ENCODE assay signal across 13 cellular contexts in the genomic region with DNA sequence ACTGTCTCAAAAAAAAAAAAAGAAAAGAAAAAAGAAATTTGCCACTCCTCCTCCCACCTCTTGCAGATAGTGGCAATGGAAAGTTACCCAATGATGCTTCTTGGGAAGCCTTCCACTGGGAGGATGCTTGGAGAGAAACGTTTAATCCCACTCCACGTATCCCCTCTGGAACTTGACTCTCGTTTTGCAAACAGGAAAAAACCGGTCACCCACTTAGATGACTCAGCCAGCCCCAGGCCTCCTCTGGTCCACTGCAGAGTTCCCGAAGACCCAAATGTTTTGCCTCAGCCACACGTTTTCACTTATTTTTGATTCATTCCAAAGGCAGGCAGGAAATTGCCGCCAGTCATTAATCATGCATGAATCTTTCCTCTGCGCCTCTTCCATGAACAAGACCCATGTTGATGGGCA. TPM values are rescaled to one million over a fixed set of nuclear protein-coding genes. Genes with fewer than 3 reads are reported as not detected.
DNase-seq lines count a peak whose midpoint lies in the region; ATAC-seq, FAIRE-seq and TF ChIP-seq lines count a peak whose summit lies in the region.
"Had no signal": no experiment of that assay in that cellular context is flagged by ENCODE, and none has a peak within 500 bp of the region (broad histone marks: within the 10 kb centered on the region; RNA-seq: fewer than 3 reads in every experiment).

No MANE protein-coding gene starts in this region.

- intact Hi-C loops in posterior cingulate gyrus (cut with DNase I) = no loop called here

- DNase-seq in AG04449 (ENCODE audit: low read depth, low spot score) = peak; percentile 67
- peak; percentile 86 for DNase-seq in HTR-8/SVneo (ENCODE audit: insufficient read length, low spot score)
- peak; percentile 86 for DNase-seq in bronchial epithelial cell (ENCODE audit: low read depth)
- DNase-seq in kidney glomerular epithelial cell (lab: John Stamatoyannopoulos, UW) = peak; percentile 67
- no peak for DNase-seq in NOMO-1 (lab: John Stamatoyannopoulos, UW; ENCODE audit: unreplicated experiment in 2 of 2)
- no peak for DNase-seq in NCI-H2227 (lab: John Stamatoyannopoulos, UW; ENCODE audit: unreplicated experiment)
- DNase-seq in posterior cingulate gyrus = no peak
- DNase-seq: CD4-positive, alpha-beta memory T cell; KBM-7; NCI-H774; occipital lobe had no signal

- no peaks in the 10 kb centered on the region for H3K36me3 ChIP-seq in bronchial epithelial cell (ENCODE audit: control insufficient read depth, insufficient read depth, low read length)

- POLR2A ChIA-PET in AG04449 (lab: Yijun Ruan, JAX) = no interaction called here

- no peaks in the 10 kb centered on the region for H3K27me3 ChIP-seq in bronchial epithelial cell (ENCODE audit: control insufficient read depth, insufficient read depth, low read length)

- H3K4me3 ChIP-seq in AG04449 (ENCODE audit: low read depth, low read length) = no peak overlapping the region
- no peak overlapping the region for H3K4me3 ChIP-seq in bronchial epithelial cell (ENCODE audit: low read depth, low read length)

- FAIRE-seq in HTR-8/SVneo (lab: Jason Lieb, UNC) (peak; percentile 46), bronchial epithelial cell (lab: Jason Lieb, UNC) (no peak)
- FAIRE-seq: GM12891 had no signal

- no peak for ATAC-seq in GM18867 (IDR thresholded peaks at IDR 0.05; ENCODE audit: unreplicated experiment)

- CTCF ChIA-PET in AG04449 (lab: Yijun Ruan, JAX) = interaction anchor here (1.4 to 3.2 kb wide), 2 partner anchors 107 to 112 kb away, joined by 3 to 8 read pairs; no protein-coding TSS in a partner anchor

- TF ChIP-seq CTCF in AG04449 (IDR thresholded peaks at IDR 0.05; ENCODE audit: insufficient read depth, low read length, missing control alignments) (no peak), bronchial epithelial cell (IDR thresholded peaks at IDR 0.05; ENCODE audit: insufficient read depth, low read length, severe bottlenecking) (no peak)

RNA-seq across cellular contexts. Expression of a gene that starts 9.3 kb away (rescaled TPM):
- total RNA-seq in bronchial epithelial cell = not detected in 2 replicates
- total RNA-seq: CD4-positive, alpha-beta memory T cell; occipital lobe had no signal

RNA-seq across cellular contexts. Expression of a gene that starts 13.9 kb away (rescaled TPM):
- total RNA-seq in bronchial epithelial cell = 3.2 and 4.5 TPM in 2 replicates

RNA-seq across cellular contexts. Expression of a gene that starts 20.8 kb away (rescaled TPM):
- total RNA-seq in bronchial epithelial cell = 6.6 and 10.9 TPM in 2 replicates

RNA-seq across cellular contexts. Expression of a gene that starts 40.0 kb away (rescaled TPM):
- total RNA-seq in bronchial epithelial cell = 49.5 and 59.1 TPM in 2 replicates

Comparison
In these comparisons a context has a peak if more than half of its experiments do, and no peak if none do; other contexts are left out.
1. DNase-seq: peak in AG04449 (single experiment), HTR-8/SVneo (single experiment), bronchial epithelial cell (single experiment) and kidney glomerular epithelial cell (single experiment); none in NOMO-1 (0 of 2), NCI-H2227 (single experiment) and posterior cingulate gyrus (0 of 10).